1 cellular context compared by ENCODE assay signal in genomic region chr20:45378191-45378590, GRCh38.
TF ChIP-seq lines count a peak whose summit lies in the region.

Gene TP53TG5, minus strand, starts transcription at chr20:45378325. Its CDS starts 89 bp downstream, at chr20:45378236.

TF ChIP-seq in GM23338, 12 proteins besides CTCF, POLR2A, EP300 and RAD21:
- TF ChIP-seq REST (IDR thresholded peaks at IDR 0.05; ENCODE audit: unreplicated experiment) = no peak
- TF ChIP-seq STAT1 (IDR thresholded peaks at IDR 0.05; ENCODE audit: unreplicated experiment) = no peak
- TF ChIP-seq EZH2 (IDR thresholded peaks at IDR 0.05; ENCODE audit: low read depth, unreplicated experiment) = no peak
- no peak for TF ChIP-seq JUNB (IDR thresholded peaks at IDR 0.05; ENCODE audit: unreplicated experiment)
- no peak for TF ChIP-seq ZNF114 (CRISPR knock-in tag; IDR thresholded peaks at IDR 0.05)
- no peak for TF ChIP-seq CREB1 (CRISPR knock-in tag; IDR thresholded peaks at IDR 0.05; ENCODE audit: low read depth)
- TF ChIP-seq ZNF331 (CRISPR knock-in tag; IDR thresholded peaks at IDR 0.05; ENCODE audit: low read depth) = no peak
- TF ChIP-seq POLR2AphosphoS5 (IDR thresholded peaks at IDR 0.05; ENCODE audit: low read depth) = no peak
- no peak for TF ChIP-seq EZH2phosphoT487 (IDR thresholded peaks at IDR 0.05; ENCODE audit: unreplicated experiment)
- no peak for TF ChIP-seq ZNF462 (CRISPR knock-in tag; IDR thresholded peaks at IDR 0.05)
- no peak for TF ChIP-seq NANOG (IDR thresholded peaks at IDR 0.05; ENCODE audit: borderline replicate concordance)
